In the genomic region with DNA sequence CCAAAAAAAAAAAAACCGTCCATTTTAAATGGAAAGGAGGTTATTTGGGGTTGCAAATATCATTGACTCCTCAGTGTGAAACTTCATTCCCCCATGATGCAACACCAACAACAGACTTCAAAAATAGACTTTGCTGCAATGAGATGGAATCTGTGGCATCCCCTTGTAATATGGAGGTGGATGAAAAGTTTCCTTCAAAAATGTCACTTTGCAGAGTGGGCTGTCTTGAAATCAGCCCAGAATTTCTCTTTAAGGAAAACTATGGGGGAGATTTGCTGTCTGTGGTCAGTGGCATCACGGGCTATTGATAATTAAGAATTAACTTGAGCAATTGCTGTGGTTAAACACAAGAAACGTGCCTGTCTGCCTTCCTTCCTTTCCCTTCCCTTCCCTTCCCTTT, we compare ENCODE assay signal across 13 cellular contexts. TPM values are rescaled to one million over a fixed set of nuclear protein-coding genes. Genes with fewer than 3 reads are reported as not detected.
DNase-seq lines count a peak whose midpoint lies in the region; ATAC-seq and TF ChIP-seq lines count a peak whose summit lies in the region.
"Had no signal": no experiment of that assay in that cellular context is flagged by ENCODE, and none has a peak within 500 bp of the region (broad histone marks: within the 10 kb centered on the region; RNA-seq: fewer than 3 reads in every experiment).

No MANE protein-coding gene starts in this region.

- peak overlapping the region; percentile 38 for H3K27ac Mint-ChIP-seq in T-helper 1 cell treated with Interleukin-12 subunit alpha and Interleukin-12 subunit beta and Interleukin-4 antibody, amounts not matched to agents 30 μg/mL and 1 μg/mL, for 36 hours

- H2AFZ ChIP-seq in fibroblast of lung (ENCODE audit: low read length) = no peak overlapping the region

- H3K4me1 ChIP-seq in fibroblast of lung (ENCODE audit: control insufficient read depth, extremely low read depth, insufficient read depth, low read length) = no peaks in the 10 kb centered on the region
- H3K4me1 ChIP-seq in left lung = peaks cover 0 to 23% of the 10 kb centered on the region in 2 donors
- H3K4me1 ChIP-seq: Caco-2 had no signal

- H3K27me3 ChIP-seq in fibroblast of lung (ENCODE audit: control insufficient read depth, insufficient read depth, low read length) (no peaks in the 10 kb centered on the region), left lung (no peaks in the 10 kb centered on the region)
- H3K27me3 ChIP-seq: tibial artery had no signal

- H3K27me3 Mint-ChIP-seq in T-helper 1 cell treated with Interleukin-12 subunit alpha and Interleukin-12 subunit beta and Interleukin-4 antibody, amounts not matched to agents 30 μg/mL and 1 μg/mL, for 36 hours (ENCODE audit: low read depth) = no peaks in the 10 kb centered on the region

- intact Hi-C loops in left lung (cut with DNase I) = no loop called here

- H3K4me3 ChIP-seq in fibroblast of lung (replicated peaks in 1 of 4; ENCODE audit: control extremely low read depth in 1 of 4, insufficient read depth in 1 of 4, low read depth in 3 of 4, low read length in 4 of 4) (no peak overlapping the region), left lung (no peak overlapping the region)
- H3K4me3 ChIP-seq: tibial artery had no signal

- no peaks in the 10 kb centered on the region for H4K20me1 ChIP-seq in fibroblast of lung (ENCODE audit: control insufficient read depth, extremely low read depth, insufficient read depth, low read length)

- no peak overlapping the region for H3K9ac ChIP-seq in fibroblast of lung (ENCODE audit: insufficient read depth, low read length)

- ATAC-seq in left lung (no peak), HG02981 (IDR thresholded peaks at IDR 0.05; ENCODE audit: unreplicated experiment) (no peak)

- H3K9me3 Mint-ChIP-seq in T-helper 1 cell treated with Interleukin-12 subunit alpha and Interleukin-12 subunit beta and Interleukin-4 antibody, amounts not matched to agents 30 μg/mL and 1 μg/mL, for 36 hours = no peaks in the 10 kb centered on the region
- H3K9me3 Mint-ChIP-seq: neural crest cell had no signal

- H3K4me2 ChIP-seq in fibroblast of lung (ENCODE audit: extremely low read depth, insufficient read depth, low read length) = no peak overlapping the region

- peak; percentile 36 for DNase-seq in AG08395 (ENCODE audit: low spot score)
- DNase-seq in GF-D8 (lab: John Stamatoyannopoulos, UW) = peak; percentile 43
- DNase-seq in fibroblast of lung (ENCODE audit: low read depth in 2 of 2) = peak; percentile 15 to 81
- no peak for DNase-seq in left lung
- no peak for DNase-seq in activated CD8-positive, alpha-beta memory T cell treated with anti-CD3 and anti-CD28 coated beads, Interleukin-2, amount 50 U/mL, for 4 hours
- no peak for DNase-seq in NCI-H187 treated with DMSO at 0.1 percent for 48 hours (lab: John Stamatoyannopoulos, UW)
- DNase-seq: Caco-2; NCI-H187; stimulated activated CD4-positive, alpha-beta T cell treated with anti-CD3 and anti-CD28 coated beads, Interleukin-4, amount 100 ng/mL, for 24 hours; tibial artery had no signal

- no peak overlapping the region for H3K27ac ChIP-seq in fibroblast of lung (ENCODE audit: insufficient read depth, low read length)
- H3K27ac ChIP-seq in left lung = no peak overlapping the region
- H3K27ac ChIP-seq: tibial artery had no signal

- H3K4me3 Mint-ChIP-seq in T-helper 1 cell treated with Interleukin-12 subunit alpha and Interleukin-12 subunit beta and Interleukin-4 antibody, amounts not matched to agents 30 μg/mL and 1 μg/mL, for 36 hours = peak overlapping the region; percentile 74
- H3K4me3 Mint-ChIP-seq: neural crest cell had no signal

- H3K4me1 Mint-ChIP-seq in T-helper 1 cell treated with Interleukin-12 subunit alpha and Interleukin-12 subunit beta and Interleukin-4 antibody, amounts not matched to agents 30 μg/mL and 1 μg/mL, for 36 hours (ENCODE audit: low read depth) = peaks cover 52% of the 10 kb centered on the region

- H3K9me3 ChIP-seq in fibroblast of lung (ENCODE audit: control insufficient read depth, insufficient read depth, low read depth, low read length) (no peaks in the 10 kb centered on the region), left lung (no peaks in the 10 kb centered on the region)
- H3K9me3 ChIP-seq: Caco-2, tibial artery had no signal

- H3K36me3 Mint-ChIP-seq in T-helper 1 cell treated with Interleukin-12 subunit alpha and Interleukin-12 subunit beta and Interleukin-4 antibody, amounts not matched to agents 30 μg/mL and 1 μg/mL, for 36 hours (ENCODE audit: low read depth) = peaks cover 40% of the 10 kb centered on the region

- no peaks in the 10 kb centered on the region for H3K79me2 ChIP-seq in fibroblast of lung (ENCODE audit: control insufficient read depth, insufficient read depth, low read length)

- H3K36me3 ChIP-seq in fibroblast of lung (ENCODE audit: control insufficient read depth, insufficient read depth, low read length) (no peaks in the 10 kb centered on the region), left lung (peaks cover 0 to 9% of the 10 kb centered on the region in 2 donors)

- TF ChIP-seq CTCF in fibroblast of lung (conservative IDR thresholded peaks at IDR 0.05 in 1 of 2, IDR thresholded peaks at IDR 0.05 in 1 of 2; ENCODE audit: low read depth in 1 of 2, low read length in 2 of 2) (no peak), left lung (IDR thresholded peaks at IDR 0.05) (no peak)

RNA-seq across cellular contexts. Expression of gene GPR18, which starts 1.5 kb away (rescaled TPM):
- not detected in 2 replicates for total RNA-seq in fibroblast of lung
- polyA plus RNA-seq in fibroblast of lung = not detected in 2 replicates
- polyA plus RNA-seq in fibroblast of lung (2012) = not detected in 2 replicates
- polyA minus RNA-seq in fibroblast of lung (ENCODE audit: low replicate concordance) = not detected in 2 replicates
- under 1 TPM; 0.17 to 0.55 TPM for total RNA-seq in left lung
- total RNA-seq: Caco-2, neural crest cell had no signal

RNA-seq across cellular contexts. Expression of gene GPR183, which starts 50.5 kb away (rescaled TPM):
- total RNA-seq in fibroblast of lung (not detected in 2 replicates), left lung (10 to 100 TPM in 1 of 2 donors, 1 to 10 TPM in 1; 7.4 to 10.9 TPM)
- 0.03 and 0.27 TPM in 2 replicates for polyA plus RNA-seq in fibroblast of lung
- polyA plus RNA-seq in fibroblast of lung (2012) = 0.07 TPM in 1 of 2 replicates, not detected in the other
- not detected in 2 replicates for polyA minus RNA-seq in fibroblast of lung (ENCODE audit: low replicate concordance)
- total RNA-seq: Caco-2, neural crest cell had no signal

RNA-seq across cellular contexts. Expression of gene UBAC2, which starts 56.1 kb away (rescaled TPM):
- total RNA-seq in fibroblast of lung (29.5 and 32.4 TPM in 2 replicates), left lung (10 to 100 TPM; 56.1 to 57.4 TPM)
- 58.3 and 87.4 TPM in 2 replicates for polyA plus RNA-seq in fibroblast of lung
- 39.5 and 49.3 TPM in 2 replicates for polyA plus RNA-seq in fibroblast of lung (2012)
- polyA minus RNA-seq in fibroblast of lung (ENCODE audit: low replicate concordance) = 21.9 and 23.2 TPM in 2 replicates

Comparison
In these comparisons a context has a peak if more than half of its experiments do, and no peak if none do; other contexts are left out.
1. DNase-seq: peak in AG08395 (single experiment), GF-D8 (single experiment) and fibroblast of lung (2 of 2); none in left lung (0 of 2), activated CD8-positive, alpha-beta memory T cell treated with anti-CD3 and anti-CD28 coated beads, Interleukin-2, amount 50 U/mL, for 4 hours (single experiment) and NCI-H187 treated with DMSO at 0.1 percent for 48 hours (single experiment).